Comparison of ENCODE assay signal across 8 cellular contexts in genomic region chr20:54208492-54209044, GRCh38. TPM values are rescaled to one million over a fixed set of nuclear protein-coding genes. Genes with fewer than 3 reads are reported as not detected.
DNase-seq lines count a peak whose midpoint lies in the region; ATAC-seq and TF ChIP-seq lines count a peak whose summit lies in the region.

No MANE protein-coding gene starts in this region.

- H3K27me3 ChIP-seq in GM23248 (replicated peaks; ENCODE audit: insufficient read depth) (no peaks in the 10 kb centered on the region), MG63 (no peaks in the 10 kb centered on the region)

- peaks cover 32% of the 10 kb centered on the region for H3K4me1 ChIP-seq in GM23248 (ENCODE audit: insufficient read depth)

- H4K20me1 ChIP-seq in GM23248 (ENCODE audit: insufficient read depth) = no peaks in the 10 kb centered on the region

- peak overlapping the region; percentile 98 for H3K4me2 ChIP-seq in GM23248 (ENCODE audit: unreplicated experiment)

- TF ChIP-seq CTCF in astrocyte of the cerebellum (IDR thresholded peaks at IDR 0.05; ENCODE audit: low read depth, low read length, missing control alignments) = no peak

- WGBS in GM23248 (ENCODE audit: low coverage in 1 of 2, low lambda C conversion rate in 2 of 2, missing lambda C conversion rate in 2 of 2), 2 experiments = 2% methylated on average over 15 of the region's 15 CpGs

- no peak for ATAC-seq in HG02763 (IDR thresholded peaks at IDR 0.05; ENCODE audit: unreplicated experiment)

- H3F3A ChIP-seq in GM23248 (ENCODE audit: insufficient read depth) = peaks cover 11% of the 10 kb centered on the region; the same call in 1 of the 2 replicates

- H3K9me3 ChIP-seq in GM23248 (ENCODE audit: low read depth) = no peaks in the 10 kb centered on the region
- H3K9me3 ChIP-seq in MG63 = no peaks in the 10 kb centered on the region; the same call in 1 of the 2 replicates

- peaks cover 53% of the 10 kb centered on the region for H3K79me2 ChIP-seq in GM23248 (ENCODE audit: insufficient read depth)

- DNase-seq in NCI-H2171 treated with DMSO at 0.1 percent for 48 hours (lab: John Stamatoyannopoulos, UW) (peak; percentile 60), NCI-H2171 (lab: John Stamatoyannopoulos, UW) (no peak), GM23248 (peak; percentile 75), MG63 (peak; percentile 15), astrocyte of the cerebellum (ENCODE audit: low read depth) (peak; percentile 26), iris pigment epithelial cell (ENCODE audit: low read depth) (peak; percentile 88)
- peak; percentile 42 for DNase-seq in stimulated activated CD8-positive, alpha-beta memory T cell treated with anti-CD3 and anti-CD28 coated beads, Interleukin-4, amount 100 ng/mL, for 48 hours

- in situ Hi-C loops in GM23248 (cut with MboI) (no loop called here), astrocyte of the cerebellum (cut with HindIII; ENCODE audit: low sequenced_read_pairs) (no loop called here)

- H3K36me3 ChIP-seq in GM23248 (ENCODE audit: low read depth) (no peaks in the 10 kb centered on the region), MG63 (peaks cover 37% of the 10 kb centered on the region)

- H2AFZ ChIP-seq in GM23248 = peak overlapping the region; percentile 79

- H3K4me3 ChIP-seq in GM23248 (peak overlapping the region; percentile 88), MG63 (peak overlapping the region; percentile 96), astrocyte of the cerebellum (ENCODE audit: low read depth, low read length) (peak overlapping the region; percentile 91)

- H3K9ac ChIP-seq in GM23248 = peak overlapping the region; percentile 92

- no peaks in the 10 kb centered on the region for H3K9me2 ChIP-seq in GM23248 (ENCODE audit: insufficient read depth)

- peak overlapping the region; percentile 84 for H3K27ac ChIP-seq in GM23248

RNA-seq across cellular contexts. Expression of gene PFDN4, which starts 0.7 kb away (rescaled TPM):
- 64.5 and 70.9 TPM in 2 replicates for total RNA-seq in GM23248 (2014; rRNA removed; shearing (Covaris generic))
- 80.1 and 83.6 TPM in 2 replicates for polyA plus RNA-seq in GM23248 (2016; fragmentation: Nextera tagmentation; extraction: Ambion mirVana)
- 188 and 339 TPM in 2 replicates for total RNA-seq in MG63 (2014; rRNA removed; shearing (Covaris generic); ENCODE audit: low replicate concordance)

RNA-seq across cellular contexts. Expression of gene CYP24A1, which starts 34.8 kb away (rescaled TPM):
- 1.2 TPM in 1 of 2 replicates, not detected in the other for total RNA-seq in GM23248 (2014; rRNA removed; shearing (Covaris generic))
- 0.37 and 0.43 TPM in 2 replicates for polyA plus RNA-seq in GM23248 (2016; fragmentation: Nextera tagmentation; extraction: Ambion mirVana)
- total RNA-seq in MG63 (2014; rRNA removed; shearing (Covaris generic); ENCODE audit: low replicate concordance) = not detected in 2 replicates
